8 cellular contexts compared by ENCODE assay signal in the genomic region with DNA sequence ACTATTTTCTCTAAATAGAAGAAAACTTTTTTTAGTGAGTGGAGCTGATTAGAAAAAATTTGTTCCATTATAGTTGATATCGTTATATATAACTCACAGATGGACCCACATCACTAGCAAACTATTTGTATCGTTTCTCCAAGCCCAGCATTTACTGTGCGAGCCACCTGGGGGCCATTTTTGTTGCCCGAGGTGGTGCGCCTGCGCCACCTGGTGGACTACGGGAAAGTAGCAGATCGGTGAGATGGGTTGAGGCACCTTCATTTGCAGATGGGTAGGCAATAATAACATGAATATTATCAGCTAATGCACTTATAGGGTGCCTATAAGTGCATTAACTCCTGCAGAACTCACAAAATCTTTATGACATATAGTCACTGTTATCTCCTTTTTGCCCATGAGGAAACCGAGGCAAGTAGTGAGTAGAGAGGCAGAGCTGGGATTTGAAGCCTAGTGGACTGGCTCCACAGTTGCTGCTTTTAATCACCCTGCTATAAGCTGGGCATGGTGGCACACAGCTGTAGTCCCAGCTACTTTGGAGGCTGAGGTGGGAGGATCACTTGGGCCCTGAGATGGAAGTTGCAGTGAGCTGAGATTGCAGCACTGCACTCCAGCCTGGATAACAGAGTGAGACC. TPM values are rescaled to one million over a fixed set of nuclear protein-coding genes. Genes with fewer than 3 reads are reported as not detected.
DNase-seq lines count a peak whose midpoint lies in the region; ATAC-seq, FAIRE-seq and TF ChIP-seq lines count a peak whose summit lies in the region.

No MANE protein-coding gene starts in this region.

- no peaks in the 10 kb centered on the region for H3K79me2 ChIP-seq in H1 (ENCODE audit: control insufficient read depth in 1 of 2, insufficient read depth in 2 of 2, low read length in 2 of 2)

- TF ChIP-seq EP300 in H1 (IDR thresholded peaks at IDR 0.05; ENCODE audit: borderline replicate concordance in 1 of 2, low read depth in 2 of 2, low read length in 2 of 2): no peak

- intact Hi-C loops in thyroid gland (cut with DNase I): loop anchor here (10.0 kb wide), 1 partner anchor 527 kb away; no protein-coding TSS in a partner anchor

- H3K9ac ChIP-seq in H1 (replicated peaks in 1 of 4; ENCODE audit: extremely low read depth in 1 of 4, low read depth in 3 of 4, low read length in 3 of 4): no peak overlapping the region

- no peaks in the 10 kb centered on the region for H3K79me1 ChIP-seq in H1 (ENCODE audit: low read depth, low read length)

- H2BK15ac ChIP-seq in H1 (ENCODE audit: low read length): no peak overlapping the region

- TF ChIP-seq RAD21 in H1 (IDR thresholded peaks at IDR 0.05 in 1 of 2, conservative IDR thresholded peaks at IDR 0.05 in 1 of 2; ENCODE audit: low read depth in 2 of 2, low read length in 2 of 2): peak; percentile 84 to 87

- no peak overlapping the region for H3K14ac ChIP-seq in H1 (ENCODE audit: insufficient read length)

- no peak overlapping the region for H3K4me2 ChIP-seq in H1 (ENCODE audit: insufficient read depth in 1 of 2, low read depth in 2 of 2, low read length in 2 of 2)

- TF ChIP-seq CTCF in BE2C (IDR thresholded peaks at IDR 0.05; ENCODE audit: low read depth, low read length) (peak; percentile 74), H1 (IDR thresholded peaks at IDR 0.05; ENCODE audit: control extremely low read depth in 1 of 3, insufficient read depth in 1 of 3, low read depth in 1 of 3, low read length in 3 of 3) (peak; percentile 95 to 99 (median 96)), thyroid gland (IDR thresholded peaks at IDR 0.05) (peak; percentile 28 to 69 (median 57))

- H4K5ac ChIP-seq in H1 (ENCODE audit: insufficient read length, low read depth, low read length): no peak overlapping the region

- no peak overlapping the region for H4K8ac ChIP-seq in H1 (ENCODE audit: extremely low read depth, insufficient read depth, low read length)

- H3K18ac ChIP-seq in H1 (ENCODE audit: extremely low read depth, low read length): no peak overlapping the region

- no peak overlapping the region for H3K4ac ChIP-seq in H1 (replicated peaks; ENCODE audit: insufficient read length, low read depth, low read length)

- H4K91ac ChIP-seq in H1 (replicated peaks; ENCODE audit: insufficient read length, low read length): no peak overlapping the region

- no peak overlapping the region for H3K27ac Mint-ChIP-seq in activated CD8-positive, alpha-beta T cell treated with anti-CD3 and anti-CD28 coated beads, Interleukin-2, amount 10 ng/mL, durations not matched to agents 7 days and 5 days
- H3K27ac Mint-ChIP-seq in natural killer cell treated with Interleukin-12 subunit alpha and Interleukin-12 subunit beta and Interleukin-15 and Interleukin-18, amount 100 ng/mL, for 72 hours: no peak overlapping the region

- TF ChIP-seq POLR2A in H1 (IDR thresholded peaks at IDR 0.05; ENCODE audit: control extremely low read depth in 1 of 2, low read depth in 2 of 2, low read length in 2 of 2) (no peak), thyroid gland (IDR thresholded peaks at IDR 0.05) (no peak)

- H3K4me3 Mint-ChIP-seq in activated CD8-positive, alpha-beta T cell treated with anti-CD3 and anti-CD28 coated beads, Interleukin-2, amount 10 ng/mL, durations not matched to agents 7 days and 5 days: no peak overlapping the region
- H3K4me3 Mint-ChIP-seq in natural killer cell treated with Interleukin-12 subunit alpha and Interleukin-12 subunit beta and Interleukin-15 and Interleukin-18, amount 100 ng/mL, for 72 hours: no peak overlapping the region

- POLR2A ChIA-PET in activated CD8-positive, alpha-beta T cell treated with anti-CD3 and anti-CD28 coated beads, Interleukin-2, amount 10 ng/mL, durations not matched to agents 7 days and 5 days (lab: Charles Lee): interaction anchor here (1.1 kb wide), 1 partner anchor 103 kb away, joined by 3 read pairs; no protein-coding TSS in a partner anchor
- POLR2A ChIA-PET in H1 (lab: Charles Lee; ENCODE audit: partially characterized antibody): no interaction called here

- H3K27me3 Mint-ChIP-seq in activated CD8-positive, alpha-beta T cell treated with anti-CD3 and anti-CD28 coated beads, Interleukin-2, amount 10 ng/mL, durations not matched to agents 7 days and 5 days (ENCODE audit: low read depth): peaks cover 32% of the 10 kb centered on the region
- peaks cover 14 to 26% of the 10 kb centered on the region in 2 donors for H3K27me3 Mint-ChIP-seq in natural killer cell treated with Interleukin-12 subunit alpha and Interleukin-12 subunit beta and Interleukin-15 and Interleukin-18, amount 100 ng/mL, for 72 hours

- no peak overlapping the region for H3K56ac ChIP-seq in H1 (replicated peaks; ENCODE audit: insufficient read length, low read depth, low read length)

- peak; percentile 75 for FAIRE-seq in H1 (lab: Jason Lieb, UNC)

- no peak overlapping the region for H2BK5ac ChIP-seq in H1 (ENCODE audit: low read depth, low read length)

- H3K36me3 ChIP-seq in BE2C (no peaks in the 10 kb centered on the region), H1 (ENCODE audit: control insufficient read depth in 2 of 4, insufficient read depth in 4 of 4, low read length in 3 of 4) (peaks cover 0 to 5% (median 0%) of the 10 kb centered on the region in 4 experiments; a peak in 1 of 8 replicates), thyroid gland (no peaks in the 10 kb centered on the region)

- CTCF ChIA-PET in activated CD8-positive, alpha-beta T cell treated with anti-CD3 and anti-CD28 coated beads, Interleukin-2, amount 10 ng/mL, durations not matched to agents 7 days and 5 days (lab: Charles Lee): interaction anchor here (0.6 to 3.3 kb wide), 64 partner anchors 10 to 615 kb away, joined by 3 to 43 read pairs (median 4); a partner anchor contains a TSS
- CTCF ChIA-PET in H1 (lab: Charles Lee; ENCODE audit: partially characterized antibody): interaction anchor here (0.7 to 5.3 kb wide), 71 partner anchors 8 to 559 kb away, joined by 3 to 35 read pairs (median 4); a partner anchor contains a TSS

- no peak overlapping the region for H2BK12ac ChIP-seq in H1 (ENCODE audit: low read depth, low read length)

- DNase-seq in BE2C (peak; percentile 42), NCI-H774 (lab: John Stamatoyannopoulos, UW) (peak; percentile 12), H1 (ENCODE audit: low read depth in 1 of 2, low spot score in 2 of 2) (peak in 1 of 2 experiments; percentile 85), thyroid gland (peak; percentile 31 to 54), superior temporal gyrus (ENCODE audit: extremely low spot score) (no peak)
- peak; percentile 85 for DNase-seq in activated CD8-positive, alpha-beta T cell treated with anti-CD3 and anti-CD28 coated beads, Interleukin-2, amount 10 ng/mL, durations not matched to agents 7 days and 5 days
- DNase-seq in natural killer cell treated with Interleukin-12 subunit alpha and Interleukin-12 subunit beta and Interleukin-15 and Interleukin-18, amount 100 ng/mL, for 72 hours (ENCODE audit: low spot score): peak; percentile 88

- H2AFZ ChIP-seq in H1 (ENCODE audit: low read length): no peak overlapping the region

- H3K4me1 Mint-ChIP-seq in activated CD8-positive, alpha-beta T cell treated with anti-CD3 and anti-CD28 coated beads, Interleukin-2, amount 10 ng/mL, durations not matched to agents 7 days and 5 days (ENCODE audit: low read depth): peaks cover 18% of the 10 kb centered on the region
- H3K4me1 Mint-ChIP-seq in natural killer cell treated with Interleukin-12 subunit alpha and Interleukin-12 subunit beta and Interleukin-15 and Interleukin-18, amount 100 ng/mL, for 72 hours (ENCODE audit: low read depth in 2 of 2): peaks cover 11 to 16% of the 10 kb centered on the region in 2 donors

- H3K4me1 ChIP-seq in BE2C: no peaks in the 10 kb centered on the region
- H3K4me1 ChIP-seq in H1 (replicated peaks in 1 of 4; ENCODE audit: control insufficient read depth in 3 of 4, insufficient read depth in 4 of 4, low read length in 3 of 4): peaks cover 6 to 15% (median 12%) of the 10 kb centered on the region in 4 experiments; a peak in 5 of 7 replicates
- peaks cover 0 to 4% of the 10 kb centered on the region in 2 donors for H3K4me1 ChIP-seq in thyroid gland

- WGBS in H1 (ENCODE audit: extremely low coverage in 1 of 2, insufficient coverage in 1 of 2, insufficient read length in 1 of 2, insufficient replicate concordance in 2 of 2, low coverage in 1 of 2, low lambda C conversion rate in 2 of 2, missing lambda C conversion rate in 1 of 2), 2 experiments: 13% methylated on average over 9 of the region's 9 CpGs; no CpG with 5 or more reads in 1 of the 2 experiments
- whole genome bisulfite sequencing in thyroid gland, 2 donors: 7 to 15% methylated on average over 9 of the region's 9 CpGs

- H2BK120ac ChIP-seq in H1 (replicated peaks; ENCODE audit: low read depth, low read length): no peak overlapping the region

- H2AK5ac ChIP-seq in H1 (ENCODE audit: low read depth, low read length): no peak overlapping the region

- H3K27ac ChIP-seq in H1 (ENCODE audit: low read depth, low read length) (no peak overlapping the region), thyroid gland (no peak overlapping the region)

- H3K9me3 Mint-ChIP-seq in activated CD8-positive, alpha-beta T cell treated with anti-CD3 and anti-CD28 coated beads, Interleukin-2, amount 10 ng/mL, durations not matched to agents 7 days and 5 days (ENCODE audit: insufficient read depth): no peaks in the 10 kb centered on the region
- no peaks in the 10 kb centered on the region for H3K9me3 Mint-ChIP-seq in natural killer cell treated with Interleukin-12 subunit alpha and Interleukin-12 subunit beta and Interleukin-15 and Interleukin-18, amount 100 ng/mL, for 72 hours

- ATAC-seq in GM21360 (IDR thresholded peaks at IDR 0.05; ENCODE audit: unreplicated experiment): peak; percentile 55
- ATAC-seq in activated CD8-positive, alpha-beta T cell treated with anti-CD3 and anti-CD28 coated beads, Interleukin-2, amount 10 ng/mL, durations not matched to agents 7 days and 5 days: peak; percentile 82
- peak; percentile 67 to 76 for ATAC-seq in natural killer cell treated with Interleukin-12 subunit alpha and Interleukin-12 subunit beta and Interleukin-15 and Interleukin-18, amount 100 ng/mL, for 72 hours

- H3K36me3 Mint-ChIP-seq in activated CD8-positive, alpha-beta T cell treated with anti-CD3 and anti-CD28 coated beads, Interleukin-2, amount 10 ng/mL, durations not matched to agents 7 days and 5 days (ENCODE audit: low read depth): no peaks in the 10 kb centered on the region
- peaks cover 4% of the 10 kb centered on the region for H3K36me3 Mint-ChIP-seq in natural killer cell treated with Interleukin-12 subunit alpha and Interleukin-12 subunit beta and Interleukin-15 and Interleukin-18, amount 100 ng/mL, for 72 hours

- no peak overlapping the region for H2BK20ac ChIP-seq in H1 (ENCODE audit: low read length)

- H3K4me3 ChIP-seq in BE2C (ENCODE audit: low read depth, low read length) (no peak overlapping the region), H1 (ENCODE audit: extremely low read depth in 1 of 4, insufficient read depth in 2 of 4, low read depth in 3 of 4, low read length in 4 of 4) (no peak overlapping the region), thyroid gland (replicated peaks in 1 of 3) (no peak overlapping the region)

- no peaks in the 10 kb centered on the region for H3K9me3 ChIP-seq in BE2C
- no peaks in the 10 kb centered on the region for H3K9me3 ChIP-seq in H1 (ENCODE audit: insufficient read depth in 2 of 2, low read depth in 1 of 2, low read length in 1 of 2)
- H3K9me3 ChIP-seq in thyroid gland: no peaks in the 10 kb centered on the region

- H3K23me2 ChIP-seq in H1 (ENCODE audit: low read depth, low read length): peaks cover 3% of the 10 kb centered on the region; the same call in 1 of the 2 replicates

- no peak overlapping the region for H3K23ac ChIP-seq in H1 (ENCODE audit: insufficient read length)

- H3K27me3 ChIP-seq in BE2C (peaks cover 9% of the 10 kb centered on the region), H1 (replicated peaks in 1 of 4; ENCODE audit: control insufficient read depth in 3 of 4, extremely low read depth in 1 of 4, insufficient read depth in 3 of 4, low read length in 3 of 4) (peaks cover 17 to 23% (median 18%) of the 10 kb centered on the region in 4 experiments), thyroid gland (no peaks in the 10 kb centered on the region)

- peaks cover 0 to 2% of the 10 kb centered on the region in 2 experiments for H4K20me1 ChIP-seq in H1 (replicated peaks in 1 of 2; ENCODE audit: control insufficient read depth in 1 of 2, insufficient read depth in 2 of 2, low read length in 2 of 2)

RNA-seq across cellular contexts. Expression of a gene that starts 23.2 kb away (rescaled TPM):
- not detected for polyA plus RNA-seq in BE2C (2012; ENCODE audit: insufficient read depth, insufficient read length, low read depth)
- total RNA-seq in activated CD8-positive, alpha-beta T cell treated with anti-CD3 and anti-CD28 coated beads, Interleukin-2, amount 10 ng/mL, durations not matched to agents 7 days and 5 days: not detected
- total RNA-seq in H1 (2021; fragmentation: NEBNext Ultra II Directional; extraction: Animal tissue kit (Norgen Biotek cat#: 25700)): 2.0 and 2.3 TPM in 2 replicates
- polyA plus RNA-seq in H1 (2011; rRNA removed): 2.0 and 3.6 TPM in 2 replicates
- 2.2 TPM for polyA plus RNA-seq in H1 (2011; cell fraction: cytosol; rRNA removed)
- 4.4 TPM for polyA plus RNA-seq in H1 (2011; cell fraction: nucleus; rRNA removed)
- polyA plus RNA-seq in H1 (2012, experiment 1 of 2): 1.5 to 2.2 TPM (median 2.1 TPM) in 4 replicates
- polyA plus RNA-seq in H1 (2012, experiment 2 of 2): 1.9 TPM
- polyA plus RNA-seq in H1 (2013, experiment 1 of 2): 2.0 TPM
- polyA plus RNA-seq in H1 (2013, experiment 2 of 2): 2.1 TPM
- polyA minus RNA-seq in H1 (2011; rRNA and poly(A)+ RNA removed): 1.2 and 1.4 TPM in 2 replicates
- 2.0 TPM for polyA minus RNA-seq in H1 (2011; cell fraction: cytosol; rRNA and poly(A)+ RNA removed)
- polyA minus RNA-seq in H1 (2011; cell fraction: nucleus; rRNA and poly(A)+ RNA removed): 6.2 TPM
- under 1 TPM; 0.10 to 0.20 TPM for total RNA-seq in natural killer cell treated with Interleukin-12 subunit alpha and Interleukin-12 subunit beta and Interleukin-15 and Interleukin-18, amount 100 ng/mL, for 72 hours
- 1 to 10 TPM; 4.1 to 9.2 (median 7.1) TPM for total RNA-seq in thyroid gland

RNA-seq across cellular contexts. Expression of a gene that starts 32.6 kb away (rescaled TPM):
- polyA plus RNA-seq in BE2C (2012; ENCODE audit: insufficient read depth, insufficient read length, low read depth): not detected
- total RNA-seq in activated CD8-positive, alpha-beta T cell treated with anti-CD3 and anti-CD28 coated beads, Interleukin-2, amount 10 ng/mL, durations not matched to agents 7 days and 5 days: 10 to 100 TPM; 73.9 to 77.9 TPM
- total RNA-seq in H1 (2021; fragmentation: NEBNext Ultra II Directional; extraction: Animal tissue kit (Norgen Biotek cat#: 25700)): 4.3 and 4.5 TPM in 2 replicates
- polyA plus RNA-seq in H1 (2011; rRNA removed): 2.7 and 4.2 TPM in 2 replicates
- polyA plus RNA-seq in H1 (2011; cell fraction: cytosol; rRNA removed): 2.9 TPM
- 6.8 TPM for polyA plus RNA-seq in H1 (2011; cell fraction: nucleus; rRNA removed)
- polyA plus RNA-seq in H1 (2012, experiment 1 of 2): 3.5 to 6.0 TPM (median 3.9 TPM) in 4 replicates
- 2.5 TPM for polyA plus RNA-seq in H1 (2012, experiment 2 of 2)
- 3.0 TPM for polyA plus RNA-seq in H1 (2013, experiment 1 of 2)
- 2.9 TPM for polyA plus RNA-seq in H1 (2013, experiment 2 of 2)
- polyA minus RNA-seq in H1 (2011; rRNA and poly(A)+ RNA removed): 4.7 and 5.2 TPM in 2 replicates
- polyA minus RNA-seq in H1 (2011; cell fraction: cytosol; rRNA and poly(A)+ RNA removed): 4.8 TPM
- polyA minus RNA-seq in H1 (2011; cell fraction: nucleus; rRNA and poly(A)+ RNA removed): 6.2 TPM
- total RNA-seq in natural killer cell treated with Interleukin-12 subunit alpha and Interleukin-12 subunit beta and Interleukin-15 and Interleukin-18, amount 100 ng/mL, for 72 hours: 100 to 1,000 TPM; 112 to 119 TPM
- total RNA-seq in thyroid gland: 10 to 100 TPM in 1 of 4 donors, 1 to 10 TPM in 3; 2.3 to 10.6 (median 5.1) TPM

Comparison
In these comparisons a context has a peak if more than half of its experiments do, and no peak if none do; other contexts are left out.
1. RNA of a gene that starts 32.6 kb away (total RNA-seq): 112 to 119 TPM in natural killer cell treated with Interleukin-12 subunit alpha and Interleukin-12 subunit beta and Interleukin-15 and Interleukin-18, amount 100 ng/mL, for 72 hours and 73.9 to 77.9 TPM in activated CD8-positive, alpha-beta T cell treated with anti-CD3 and anti-CD28 coated beads, Interleukin-2, amount 10 ng/mL, durations not matched to agents 7 days and 5 days; 2.3 to 10.6 TPM in thyroid gland and 4.3 to 4.5 TPM in H1; every median in the first group is over 4 times any median in the second.
2. Peak in every context shown above with its lines, with median percentiles within 50 percentile points of each other: CTCF ChIP-seq and ATAC-seq.